22 cellular contexts compared by ENCODE assay signal in the genomic region with DNA sequence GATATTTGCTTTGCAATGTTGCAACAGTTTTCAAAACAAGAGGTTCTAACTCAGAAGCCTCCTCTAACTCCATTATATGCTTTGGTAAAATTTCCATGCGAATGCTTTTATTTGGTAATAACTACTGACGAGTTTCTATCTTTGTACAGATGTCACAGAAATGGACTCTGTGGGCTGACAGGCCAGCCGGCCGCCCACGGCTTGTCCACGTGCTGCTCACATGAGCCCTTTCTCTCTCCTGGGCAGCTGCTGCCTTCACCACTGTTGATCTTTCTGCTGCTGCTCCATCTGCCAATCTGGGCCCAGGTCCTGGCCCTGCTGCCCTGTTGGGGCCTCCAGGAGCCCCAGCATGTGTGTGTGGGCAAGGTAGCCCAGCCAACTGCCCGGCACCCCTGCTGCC.
"Had no signal": no experiment of that assay in that cellular context is flagged by ENCODE, and none has a peak within 500 bp of the region (broad histone marks: within the 10 kb centered on the region; RNA-seq: fewer than 3 reads in every experiment).

No MANE protein-coding gene starts in this region.

- DNase-seq: activated B cell treated with CpG ODN at 0.5 μM for 24 hours; activated CD4-positive, alpha-beta memory T cell treated with anti-CD3 and anti-CD28 coated beads for 36 hours; activated CD4-positive, alpha-beta T cell treated with anti-CD3 and anti-CD28 coated beads for 36 hours; activated effector memory CD4-positive, alpha-beta T cell treated with Interleukin-2 at 50 U/mL for 16 hours; activated naive CD4-positive, alpha-beta T cell treated with anti-CD3 and anti-CD28 coated beads, Interleukin-2, amount 10 ng/mL, durations not matched to agents 7 days and 5 days; activated T-cell treated with anti-CD3 and anti-CD28 coated beads, Interleukin-2, amount 50 U/mL, for 72 hours; cortex of kidney; effector CD4-positive, alpha-beta T cell; foreskin keratinocyte; left ventricle myocardium inferior; mammary epithelial cell; midbrain; stimulated activated CD4-positive, alpha-beta T cell treated with anti-CD3 and anti-CD28 coated beads, Interleukin-4, amount 100 ng/mL, for 4 hours; substantia nigra; T-helper 17 cell; thyroid gland; upper lobe of right lung had no signal

- H3K9me3 ChIP-seq: neutrophil, pancreas, thyroid gland, upper lobe of right lung had no signal

- H3K27ac Mint-ChIP-seq: activated B cell treated with CpG ODN at 0.5 μM for 24 hours; activated CD4-positive, alpha-beta memory T cell treated with anti-CD3 and anti-CD28 coated beads for 36 hours; activated CD4-positive, alpha-beta T cell treated with anti-CD3 and anti-CD28 coated beads for 36 hours; activated naive CD4-positive, alpha-beta T cell treated with anti-CD3 and anti-CD28 coated beads, Interleukin-2, amount 10 ng/mL, durations not matched to agents 7 days and 5 days; activated T-cell treated with anti-CD3 and anti-CD28 coated beads, Interleukin-2, amount 50 U/mL, for 72 hours; nephron; stimulated activated naive CD8-positive, alpha-beta T cell treated with anti-CD3 and anti-CD28 coated beads, Interleukin-15, Interleukin-2, amounts not matched to agents 100 ng/mL and 50 ng/mL, for 24 hours; T-helper 17 cell had no signal

- H3K27me3 ChIP-seq: cardiac muscle cell, foreskin keratinocyte, neutrophil, thyroid gland, upper lobe of right lung had no signal

- H3K36me3 ChIP-seq: cardiac muscle cell, left ventricle myocardium inferior, neutrophil, pancreas, thyroid gland, upper lobe of right lung had no signal

- H3K4me1 ChIP-seq: foreskin keratinocyte, left ventricle myocardium inferior, pancreas, thyroid gland, upper lobe of right lung had no signal

- H3K27me3 Mint-ChIP-seq: activated B cell treated with CpG ODN at 0.5 μM for 24 hours; activated CD4-positive, alpha-beta memory T cell treated with anti-CD3 and anti-CD28 coated beads for 36 hours; activated CD4-positive, alpha-beta T cell treated with anti-CD3 and anti-CD28 coated beads for 36 hours; activated naive CD4-positive, alpha-beta T cell treated with anti-CD3 and anti-CD28 coated beads, Interleukin-2, amount 10 ng/mL, durations not matched to agents 7 days and 5 days; stimulated activated naive CD8-positive, alpha-beta T cell treated with anti-CD3 and anti-CD28 coated beads, Interleukin-15, Interleukin-2, amounts not matched to agents 100 ng/mL and 50 ng/mL, for 24 hours; T-helper 17 cell had no signal

- FAIRE-seq: pancreas had no signal

- H3K4me1 Mint-ChIP-seq: activated B cell treated with CpG ODN at 0.5 μM for 24 hours; activated CD4-positive, alpha-beta T cell treated with anti-CD3 and anti-CD28 coated beads for 36 hours; activated naive CD4-positive, alpha-beta T cell treated with anti-CD3 and anti-CD28 coated beads, Interleukin-2, amount 10 ng/mL, durations not matched to agents 7 days and 5 days; nephron; T-helper 17 cell had no signal

- H3K4me3 Mint-ChIP-seq: activated B cell treated with CpG ODN at 0.5 μM for 24 hours; activated CD4-positive, alpha-beta memory T cell treated with anti-CD3 and anti-CD28 coated beads for 36 hours; activated CD4-positive, alpha-beta T cell treated with anti-CD3 and anti-CD28 coated beads for 36 hours; activated naive CD4-positive, alpha-beta T cell treated with anti-CD3 and anti-CD28 coated beads, Interleukin-2, amount 10 ng/mL, durations not matched to agents 7 days and 5 days; activated T-cell treated with anti-CD3 and anti-CD28 coated beads, Interleukin-2, amount 50 U/mL, for 72 hours; nephron; stimulated activated naive CD8-positive, alpha-beta T cell treated with anti-CD3 and anti-CD28 coated beads, Interleukin-15, Interleukin-2, amounts not matched to agents 100 ng/mL and 50 ng/mL, for 24 hours; T-helper 17 cell had no signal

- H3K4me3 ChIP-seq: cardiac muscle cell, left ventricle myocardium inferior, pancreas, thyroid gland, upper lobe of right lung had no signal

- H3K27ac ChIP-seq: cardiac muscle cell, foreskin keratinocyte, left ventricle myocardium inferior, neutrophil, pancreas, thyroid gland, upper lobe of right lung had no signal

- ATAC-seq: activated CD4-positive, alpha-beta T cell treated with anti-CD3 and anti-CD28 coated beads for 36 hours; activated T-cell treated with anti-CD3 and anti-CD28 coated beads, Interleukin-2, amount 50 U/mL, for 72 hours; foreskin keratinocyte; T-helper 17 cell; upper lobe of right lung had no signal

- H3K36me3 Mint-ChIP-seq: activated CD4-positive, alpha-beta memory T cell treated with anti-CD3 and anti-CD28 coated beads for 36 hours; activated naive CD4-positive, alpha-beta T cell treated with anti-CD3 and anti-CD28 coated beads, Interleukin-2, amount 10 ng/mL, durations not matched to agents 7 days and 5 days had no signal
